18 cellular contexts compared by ENCODE assay signal in the genomic region with DNA sequence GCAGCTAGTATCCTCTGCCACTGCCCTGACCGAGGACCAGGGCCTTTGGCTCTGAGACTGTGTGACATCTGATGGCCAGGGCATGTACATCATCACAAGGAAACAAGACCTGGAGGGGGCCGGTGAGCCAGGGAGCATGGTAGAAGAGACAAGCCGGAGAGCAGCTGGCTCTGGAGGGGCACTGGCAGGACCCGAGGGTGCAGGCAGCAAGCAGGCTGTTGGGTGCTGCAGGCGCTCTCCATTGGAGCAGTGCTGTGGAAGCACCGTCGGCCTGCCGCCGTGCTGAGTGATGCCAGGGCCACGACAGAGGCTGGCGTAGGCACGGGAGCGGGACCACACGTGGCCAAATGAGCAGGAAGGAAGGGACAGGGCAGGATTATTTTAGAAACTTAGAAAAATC.
DNase-seq lines count a peak whose midpoint lies in the region; ATAC-seq and TF ChIP-seq lines count a peak whose summit lies in the region.
"Had no signal": no experiment of that assay in that cellular context is flagged by ENCODE, and none has a peak within 500 bp of the region (broad histone marks: within the 10 kb centered on the region; RNA-seq: fewer than 3 reads in every experiment).

No MANE protein-coding gene starts in this region.

- H3K27ac Mint-ChIP-seq in CD4-positive, alpha-beta T cell, result no peak overlapping the region
- H3K27ac Mint-ChIP-seq: B cell; CD8-positive, alpha-beta memory T cell; H9 had no signal

- no peaks in the 10 kb centered on the region for H3K4me1 ChIP-seq in sigmoid colon

- ATAC-seq in Right ventricle myocardium inferior (no peak), GM18502 (IDR thresholded peaks at IDR 0.05; ENCODE audit: poor library complexity, unreplicated experiment) (no peak)
- no peak for ATAC-seq in CD4-positive, alpha-beta T cell (ENCODE audit: poor library complexity)
- ATAC-seq: GM12878 had no signal

- H3K9me3 ChIP-seq in sigmoid colon, result no peaks in the 10 kb centered on the region
- no peaks in the 10 kb centered on the region for H3K9me3 ChIP-seq in CD4-positive, alpha-beta T cell (ENCODE audit: control insufficient read depth, low read length)

- H3K36me3 ChIP-seq in sigmoid colon, result peaks cover 0 to 4% (median 0%) of the 10 kb centered on the region in 4 donors

- no peak overlapping the region for H3K4me3 ChIP-seq in sigmoid colon
- H3K4me3 ChIP-seq: BLaER1 treated with 17β-estradiol and CSF1 and Interleukin-3, amounts not matched to agents 10 nM and 100 nM; GM12878 had no signal

- H3K4me1 Mint-ChIP-seq in CD4-positive, alpha-beta T cell (ENCODE audit: low read depth), result no peaks in the 10 kb centered on the region
- H3K4me1 Mint-ChIP-seq: B cell; CD8-positive, alpha-beta memory T cell had no signal

- TF ChIP-seq CTCF in sigmoid colon (IDR thresholded peaks at IDR 0.05), result no peak
- TF ChIP-seq CTCF in CD4-positive, alpha-beta T cell (IDR thresholded peaks at IDR 0.05), result no peak

- POLR2A ChIA-PET in CD4-positive, alpha-beta T cell (lab: Charles Lee), result no interaction called here

- H3K27me3 Mint-ChIP-seq in CD4-positive, alpha-beta T cell, result peaks cover 16% of the 10 kb centered on the region
- H3K27me3 Mint-ChIP-seq: CD8-positive, alpha-beta memory T cell had no signal

- no peaks in the 10 kb centered on the region for H3K9me3 Mint-ChIP-seq in CD4-positive, alpha-beta T cell
- H3K9me3 Mint-ChIP-seq: CD8-positive, alpha-beta memory T cell; H9 had no signal

- no peak for TF ChIP-seq EP300 in sigmoid colon (IDR thresholded peaks at IDR 0.05)

- intact Hi-C loops in cardiac septum (cut with DNase I), result no loop called here
- intact Hi-C loops in Right ventricle myocardium inferior (cut with DNase I), result no loop called here
- intact Hi-C loops in sigmoid colon (cut with DNase I), result no loop called here
- intact Hi-C loops in CD4-positive, alpha-beta T cell (cut with DNase I, micrococcal nuclease), result no loop called here

- no peaks in the 10 kb centered on the region for H3K27me3 ChIP-seq in sigmoid colon
- no peaks in the 10 kb centered on the region for H3K27me3 ChIP-seq in CD4-positive, alpha-beta T cell (ENCODE audit: control insufficient read depth, insufficient read depth, low read length)
- H3K27me3 ChIP-seq: BLaER1 treated with 17β-estradiol and CSF1 and Interleukin-3, amounts not matched to agents 10 nM and 100 nM had no signal

- 93 to 96% methylated on average over 14 of the region's 14 CpGs for WGBS in sigmoid colon, 2 donors

- TF ChIP-seq POLR2A in sigmoid colon (IDR thresholded peaks at IDR 0.05), result no peak

- DNase-seq in cardiac septum (ENCODE audit: low spot score), result peak; percentile 53
- no peak for DNase-seq in Right ventricle myocardium inferior (ENCODE audit: missing footprints)
- peak; percentile 43 for DNase-seq in islet precursor cell
- DNase-seq in sigmoid colon, result peak; percentile 35
- DNase-seq in CD4-positive, alpha-beta T cell, result no peak
- DNase-seq in caudate nucleus (lab: John Stamatoyannopoulos, UW), result no peak
- DNase-seq: 8988T; CD8-positive, alpha-beta memory T cell; COR-L47; DMS 273 treated with DMSO at 0.1 percent for 48 hours; DMS53; DND-41; EL; H9 had no signal

- H3K27ac ChIP-seq in sigmoid colon, result no peak overlapping the region
- H3K27ac ChIP-seq in CD4-positive, alpha-beta T cell (ENCODE audit: low read depth, low read length), result no peak overlapping the region
- H3K27ac ChIP-seq in caudate nucleus (ENCODE audit: low read depth, low read length), result no peak overlapping the region
- H3K27ac ChIP-seq: BLaER1 treated with 17β-estradiol and CSF1 and Interleukin-3, amounts not matched to agents 10 nM and 100 nM had no signal

- H3K4me3 Mint-ChIP-seq in CD4-positive, alpha-beta T cell, result no peak overlapping the region
- H3K4me3 Mint-ChIP-seq: B cell; CD8-positive, alpha-beta memory T cell; H9 had no signal

- CTCF ChIA-PET in CD4-positive, alpha-beta T cell (lab: Charles Lee), result no interaction called here

- H3K36me3 Mint-ChIP-seq in CD4-positive, alpha-beta T cell (ENCODE audit: low read depth), result no peaks in the 10 kb centered on the region

Comparison
In these comparisons a context has a peak if more than half of its experiments do, and no peak if none do; other contexts are left out.
1. DNase-seq: peak in cardiac septum (single experiment), islet precursor cell (single experiment) and sigmoid colon (single experiment); none in Right ventricle myocardium inferior (single experiment), CD4-positive, alpha-beta T cell (0 of 10) and caudate nucleus (0 of 61).